ENCODE assay signal across 1 cellular context in the genomic region with DNA sequence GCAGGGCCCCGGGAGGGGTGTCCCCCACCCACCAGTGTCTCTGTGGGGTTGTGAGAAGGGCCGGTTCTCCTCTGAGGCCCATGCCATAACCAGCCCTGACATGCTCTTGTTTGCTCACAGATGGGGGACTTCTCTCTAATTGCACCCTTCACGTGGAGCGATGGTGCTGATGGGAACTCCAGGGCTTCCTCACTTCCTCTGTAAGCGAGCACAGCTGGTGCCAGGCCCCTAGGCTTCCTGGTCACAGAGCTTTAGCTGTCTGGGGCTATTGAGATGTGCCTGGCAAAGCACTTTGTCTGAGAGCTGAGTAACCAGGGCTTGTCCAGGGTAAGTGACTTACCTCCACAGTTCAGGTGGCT.
TF ChIP-seq lines count a peak whose summit lies in the region.

No MANE protein-coding gene starts in this region.

TF ChIP-seq in GM23338, 12 proteins besides CTCF, POLR2A, EP300 and RAD21 (continued from another document):
- TF ChIP-seq, protein P1, sequence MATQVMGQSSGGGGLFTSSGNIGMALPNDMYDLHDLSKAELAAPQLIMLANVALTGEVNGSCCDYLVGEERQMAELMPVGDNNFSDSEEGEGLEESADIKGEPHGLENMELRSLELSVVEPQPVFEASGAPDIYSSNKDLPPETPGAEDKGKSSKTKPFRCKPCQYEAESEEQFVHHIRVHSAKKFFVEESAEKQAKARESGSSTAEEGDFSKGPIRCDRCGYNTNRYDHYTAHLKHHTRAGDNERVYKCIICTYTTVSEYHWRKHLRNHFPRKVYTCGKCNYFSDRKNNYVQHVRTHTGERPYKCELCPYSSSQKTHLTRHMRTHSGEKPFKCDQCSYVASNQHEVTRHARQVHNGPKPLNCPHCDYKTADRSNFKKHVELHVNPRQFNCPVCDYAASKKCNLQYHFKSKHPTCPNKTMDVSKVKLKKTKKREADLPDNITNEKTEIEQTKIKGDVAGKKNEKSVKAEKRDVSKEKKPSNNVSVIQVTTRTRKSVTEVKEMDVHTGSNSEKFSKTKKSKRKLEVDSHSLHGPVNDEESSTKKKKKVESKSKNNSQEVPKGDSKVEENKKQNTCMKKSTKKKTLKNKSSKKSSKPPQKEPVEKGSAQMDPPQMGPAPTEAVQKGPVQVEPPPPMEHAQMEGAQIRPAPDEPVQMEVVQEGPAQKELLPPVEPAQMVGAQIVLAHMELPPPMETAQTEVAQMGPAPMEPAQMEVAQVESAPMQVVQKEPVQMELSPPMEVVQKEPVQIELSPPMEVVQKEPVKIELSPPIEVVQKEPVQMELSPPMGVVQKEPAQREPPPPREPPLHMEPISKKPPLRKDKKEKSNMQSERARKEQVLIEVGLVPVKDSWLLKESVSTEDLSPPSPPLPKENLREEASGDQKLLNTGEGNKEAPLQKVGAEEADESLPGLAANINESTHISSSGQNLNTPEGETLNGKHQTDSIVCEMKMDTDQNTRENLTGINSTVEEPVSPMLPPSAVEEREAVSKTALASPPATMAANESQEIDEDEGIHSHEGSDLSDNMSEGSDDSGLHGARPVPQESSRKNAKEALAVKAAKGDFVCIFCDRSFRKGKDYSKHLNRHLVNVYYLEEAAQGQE (IDR thresholded peaks at IDR 0.05; ENCODE audit: unreplicated experiment): no peak
- TF ChIP-seq EZH2phosphoT487 (IDR thresholded peaks at IDR 0.05; ENCODE audit: unreplicated experiment): no peak
- TF ChIP-seq NANOG (IDR thresholded peaks at IDR 0.05; ENCODE audit: borderline replicate concordance): no peak
- TF ChIP-seq, protein P2, sequence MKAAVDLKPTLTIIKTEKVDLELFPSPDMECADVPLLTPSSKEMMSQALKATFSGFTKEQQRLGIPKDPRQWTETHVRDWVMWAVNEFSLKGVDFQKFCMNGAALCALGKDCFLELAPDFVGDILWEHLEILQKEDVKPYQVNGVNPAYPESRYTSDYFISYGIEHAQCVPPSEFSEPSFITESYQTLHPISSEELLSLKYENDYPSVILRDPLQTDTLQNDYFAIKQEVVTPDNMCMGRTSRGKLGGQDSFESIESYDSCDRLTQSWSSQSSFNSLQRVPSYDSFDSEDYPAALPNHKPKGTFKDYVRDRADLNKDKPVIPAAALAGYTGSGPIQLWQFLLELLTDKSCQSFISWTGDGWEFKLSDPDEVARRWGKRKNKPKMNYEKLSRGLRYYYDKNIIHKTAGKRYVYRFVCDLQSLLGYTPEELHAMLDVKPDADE (IDR thresholded peaks at IDR 0.05): no peak
- TF ChIP-seq JUNB (IDR thresholded peaks at IDR 0.05; ENCODE audit: unreplicated experiment): no peak
- no peak for TF ChIP-seq STAT1 (IDR thresholded peaks at IDR 0.05; ENCODE audit: unreplicated experiment)
- no peak for TF ChIP-seq CREB1 (CRISPR knock-in tag; IDR thresholded peaks at IDR 0.05; ENCODE audit: low read depth)
- no peak for TF ChIP-seq POLR2AphosphoS5 (IDR thresholded peaks at IDR 0.05; ENCODE audit: low read depth)
- no peak for TF ChIP-seq EZH2 (IDR thresholded peaks at IDR 0.05; ENCODE audit: low read depth, unreplicated experiment)
- TF ChIP-seq ZNF114 (CRISPR knock-in tag; IDR thresholded peaks at IDR 0.05): no peak
TF ChIP-seq in GM23338: peak in this region for 0.
